ENCODE assay signal across 8 cellular contexts in the genomic region with DNA sequence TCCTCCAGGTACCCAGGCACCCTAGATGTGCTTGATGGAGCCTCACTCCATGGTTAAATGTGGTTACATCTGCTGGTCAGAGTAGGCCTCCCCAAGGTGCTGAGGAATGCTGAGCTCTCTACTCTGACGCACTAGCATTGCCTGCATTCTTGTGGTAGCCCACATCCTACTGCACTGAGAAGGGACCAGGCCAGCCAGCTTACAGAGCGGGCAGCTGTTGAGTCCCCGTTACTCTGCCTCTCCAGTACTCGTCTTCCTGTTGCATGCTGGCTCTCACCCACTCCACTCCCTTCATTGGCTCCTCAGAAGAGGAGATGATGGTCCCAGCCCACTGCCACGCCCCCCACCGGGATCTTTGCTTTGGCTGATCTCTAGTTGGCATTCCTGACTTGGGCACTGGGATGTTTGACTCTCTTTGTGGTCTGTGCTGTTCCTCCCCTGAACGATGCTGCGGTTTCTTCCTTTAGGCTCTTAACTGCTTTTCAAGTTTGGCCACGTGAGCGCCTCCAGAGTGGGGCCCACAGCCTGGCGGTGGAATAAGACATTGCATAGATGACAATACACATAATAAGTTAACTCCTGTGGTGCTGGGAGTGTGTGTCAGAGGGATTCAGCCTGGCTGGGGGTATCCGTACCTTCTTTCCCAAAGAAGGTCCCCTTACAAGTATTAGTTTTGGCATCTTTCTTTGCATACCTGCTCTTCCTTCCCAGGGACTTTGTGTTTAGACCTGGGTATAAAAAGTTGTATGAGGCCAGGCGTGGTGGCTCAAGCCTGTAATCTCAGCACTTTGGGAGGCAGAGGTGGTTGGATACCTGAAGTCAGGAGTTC. TPM values are rescaled to one million over a fixed set of nuclear protein-coding genes. Genes with fewer than 3 reads are reported as not detected.
DNase-seq lines count a peak whose midpoint lies in the region; TF ChIP-seq lines count a peak whose summit lies in the region.

No MANE protein-coding gene starts in this region.

- no peak overlapping the region for H2BK20ac ChIP-seq in H9 (ENCODE audit: low read depth, low read length, poor library complexity, severe bottlenecking)

- H3K4me1 ChIP-seq in H9 (ENCODE audit: insufficient read depth, low read length) (no peaks in the 10 kb centered on the region), OCI-LY1 (ENCODE audit: insufficient read depth, low read length, severe bottlenecking) (no peaks in the 10 kb centered on the region)

- no peak overlapping the region for H3K4me3 Mint-ChIP-seq in H9
- H3K4me3 Mint-ChIP-seq in activated T-cell treated with anti-CD3 and anti-CD28 coated beads, Interleukin-2, amount 50 U/mL, for 24 hours, result peak overlapping the region; percentile 38

- H3K79me2 ChIP-seq in H9 (ENCODE audit: insufficient read depth, low read length), result no peaks in the 10 kb centered on the region
- H3K79me2 ChIP-seq in OCI-LY1 (ENCODE audit: insufficient read depth, low read length), result no peaks in the 10 kb centered on the region

- no CpG with 5 or more reads among the region's 13 CpGs for WGBS in H9 (ENCODE audit: extremely low coverage, insufficient read length, low lambda C conversion rate)

- peaks cover 8% of the 10 kb centered on the region; the same call in 1 of the 2 replicates for H3K27me3 Mint-ChIP-seq in H9 (ENCODE audit: low read depth)
- H3K27me3 Mint-ChIP-seq in activated T-cell treated with anti-CD3 and anti-CD28 coated beads, Interleukin-2, amount 50 U/mL, for 24 hours, result no peaks in the 10 kb centered on the region

- H3K23me2 ChIP-seq in H9 (ENCODE audit: insufficient read length, low read depth, low read length, poor library complexity, severe bottlenecking), result no peaks in the 10 kb centered on the region

- H3K4me3 ChIP-seq in OCI-LY1 (ENCODE audit: low read depth, low read length, poor library complexity, severe bottlenecking), result no peak overlapping the region

- H3K4ac ChIP-seq in H9 (ENCODE audit: low read depth, low read length), result no peak overlapping the region

- no peak overlapping the region for H3K56ac ChIP-seq in H9 (ENCODE audit: insufficient read length, low read depth, low read length)

- H3K9me3 Mint-ChIP-seq in H9, result no peaks in the 10 kb centered on the region; a peak in 1 of 5 replicates
- peaks cover 3% of the 10 kb centered on the region for H3K9me3 Mint-ChIP-seq in activated T-cell treated with anti-CD3 and anti-CD28 coated beads, Interleukin-2, amount 50 U/mL, for 24 hours

- no peak overlapping the region for H2BK12ac ChIP-seq in H9 (ENCODE audit: insufficient read length, low read depth, low read length)

- in situ Hi-C loops in Caki2 (cut with HindIII; ENCODE audit: low pct_unique_long_range_greater_than_20kb, low sequenced_read_pairs), result no loop called here

- no peak overlapping the region for H2BK5ac ChIP-seq in H9 (ENCODE audit: insufficient read length, low read length)

- H3K36me3 ChIP-seq in OCI-LY1 (ENCODE audit: insufficient read depth, low read length), result no peaks in the 10 kb centered on the region

- no peak overlapping the region for H2BK120ac ChIP-seq in H9 (ENCODE audit: low read depth, low read length, poor library complexity, severe bottlenecking)

- H2AFZ ChIP-seq in H9 (ENCODE audit: low read length) (no peak overlapping the region), OCI-LY1 (ENCODE audit: low read length) (no peak overlapping the region)

- H4K91ac ChIP-seq in H9 (ENCODE audit: insufficient read length, low read depth, low read length), result no peak overlapping the region

- no peak overlapping the region for H4K8ac ChIP-seq in H9 (replicated peaks; ENCODE audit: insufficient read length, low read depth, low read length)

- H3T11ph ChIP-seq in H9 (ENCODE audit: low read length), result no peak overlapping the region

- H3K36me3 Mint-ChIP-seq in H9 (ENCODE audit: insufficient read depth in 1 of 3, low read depth in 3 of 3), result no peaks in the 10 kb centered on the region
- H3K36me3 Mint-ChIP-seq in activated T-cell treated with anti-CD3 and anti-CD28 coated beads, Interleukin-2, amount 50 U/mL, for 24 hours (ENCODE audit: low read depth), result peaks cover 3% of the 10 kb centered on the region

- H2BK15ac ChIP-seq in H9 (ENCODE audit: low read depth, low read length), result no peak overlapping the region

- H3K27ac Mint-ChIP-seq in H9, result no peak overlapping the region; a peak in 1 of 7 replicates
- peak overlapping the region; percentile 84 for H3K27ac Mint-ChIP-seq in activated T-cell treated with anti-CD3 and anti-CD28 coated beads, Interleukin-2, amount 50 U/mL, for 24 hours

- H3K23ac ChIP-seq in H9 (ENCODE audit: insufficient read length, low read depth, low read length), result no peak overlapping the region

- DNase-seq in Caki2 (ENCODE audit: low read depth) (peak; percentile 99), H9 (peak; percentile 85), foreskin melanocyte (peak; percentile 100), NCI-H1930 (lab: John Stamatoyannopoulos, UW) (no peak), germinal center (ENCODE audit: low spot score) (no peak)
- peak; percentile 79 for DNase-seq in activated T-cell treated with anti-CD3 and anti-CD28 coated beads, Interleukin-2, amount 50 U/mL, for 24 hours
- DNase-seq in stimulated activated CD4-positive, alpha-beta T cell treated with anti-CD3 and anti-CD28 coated beads, Interleukin-4, amount 100 ng/mL, for 24 hours, result peak; percentile 67

- no peak overlapping the region for H4K5ac ChIP-seq in H9 (ENCODE audit: insufficient read length, low read depth, low read length)

- no peak overlapping the region for H3K14ac ChIP-seq in H9 (ENCODE audit: insufficient read depth, low read length)

- no peak overlapping the region for H3K9ac ChIP-seq in H9 (ENCODE audit: extremely low read depth, insufficient read length, low read length)
- no peak overlapping the region for H3K9ac ChIP-seq in OCI-LY1 (ENCODE audit: low read length)

- H3K9me2 ChIP-seq in OCI-LY1 (ENCODE audit: low read depth, low read length), result no peaks in the 10 kb centered on the region

- TF ChIP-seq CTCF in H9 (conservative IDR thresholded peaks at IDR 0.05) (peak; percentile 13; the same call in 2 of the 3 replicates), OCI-LY1 (IDR thresholded peaks at IDR 0.05; ENCODE audit: low read length) (peak; percentile 21; the same call in 1 of the 2 replicates)

- H4K20me1 ChIP-seq in H9 (ENCODE audit: control insufficient read depth, insufficient read depth, insufficient read length), result peaks cover 2% of the 10 kb centered on the region
- H4K20me1 ChIP-seq in OCI-LY1 (ENCODE audit: insufficient read depth, low read length), result no peaks in the 10 kb centered on the region

- peaks cover 6 to 14% of the 10 kb centered on the region in 2 experiments; a peak in 3 of 4 replicates for H3K4me1 Mint-ChIP-seq in H9
- peaks cover 47% of the 10 kb centered on the region for H3K4me1 Mint-ChIP-seq in activated T-cell treated with anti-CD3 and anti-CD28 coated beads, Interleukin-2, amount 50 U/mL, for 24 hours (ENCODE audit: low read depth)

- no peak overlapping the region for H2AK5ac ChIP-seq in H9 (ENCODE audit: insufficient read length, low read length)

- H3K4me2 ChIP-seq in H9 (ENCODE audit: insufficient read depth, insufficient read length, low read length), result no peak overlapping the region
- H3K4me2 ChIP-seq in OCI-LY1 (ENCODE audit: low read length), result no peak overlapping the region

- H3K9me3 ChIP-seq in H9 (ENCODE audit: control insufficient read depth, low read depth, low read length) (no peaks in the 10 kb centered on the region), OCI-LY1 (ENCODE audit: low read length) (no peaks in the 10 kb centered on the region)

- no peaks in the 10 kb centered on the region for H3K27me3 ChIP-seq in H9 (ENCODE audit: insufficient read depth, low read length)
- peaks cover 4% of the 10 kb centered on the region; the same call in 1 of the 2 replicates for H3K27me3 ChIP-seq in OCI-LY1 (ENCODE audit: insufficient read depth, low read length)

- H3F3A ChIP-seq in OCI-LY1 (ENCODE audit: insufficient read depth, low read length), result no peaks in the 10 kb centered on the region

- no peak overlapping the region for H3K27ac ChIP-seq in H9 (ENCODE audit: insufficient read length, low read depth, low read length)
- no peak overlapping the region for H3K27ac ChIP-seq in OCI-LY1 (ENCODE audit: low read depth, low read length, poor library complexity, severe bottlenecking)

- H3K18ac ChIP-seq in H9 (ENCODE audit: insufficient read length, low read depth, low read length), result no peak overlapping the region

- H3K79me1 ChIP-seq in H9 (ENCODE audit: insufficient read depth, low read depth, low read length, poor library complexity, severe bottlenecking), result no peaks in the 10 kb centered on the region

RNA-seq across cellular contexts. Expression of a gene that starts 18.6 kb away (rescaled TPM):
- 7.8 and 21.7 TPM in 2 replicates for total RNA-seq in Caki2 (2014; rRNA removed; shearing (Covaris generic); ENCODE audit: low replicate concordance)
- total RNA-seq in H9 (2021), result 0.39 and 0.50 TPM in 2 replicates

Comparison
In these comparisons a context has a peak if more than half of its experiments do, and no peak if none do; other contexts are left out.
1. DNase-seq: peak in Caki2 (single experiment), H9 (single experiment), activated T-cell treated with anti-CD3 and anti-CD28 coated beads, Interleukin-2, amount 50 U/mL, for 24 hours (single experiment), foreskin melanocyte (single experiment) and stimulated activated CD4-positive, alpha-beta T cell treated with anti-CD3 and anti-CD28 coated beads, Interleukin-4, amount 100 ng/mL, for 24 hours (single experiment); none in NCI-H1930 (0 of 2) and germinal center (single experiment).